In genomic region chr22:38837414-38837813, GRCh38 we compare ENCODE assay signal across 31 cellular contexts.
"Had no signal": no experiment of that assay in that cellular context is flagged by ENCODE, and none has a peak within 500 bp of the region (broad histone marks: within the 10 kb centered on the region; RNA-seq: fewer than 3 reads in every experiment).

No MANE protein-coding gene starts in this region.

- DNase-seq: activated CD4-positive, alpha-beta memory T cell treated with anti-CD3 and anti-CD28 coated beads, Interleukin-2, amount 10 ng/mL, durations not matched to agents 7 days and 5 days; activated CD4-positive, alpha-beta T cell treated with anti-CD3 and anti-CD28 coated beads for 1 hour; activated CD4-positive, alpha-beta T cell treated with anti-CD3 and anti-CD28 coated beads for 4 hours; activated CD4-positive, alpha-beta T cell treated with anti-CD3 and anti-CD28 coated beads, Interleukin-2, amount 10 ng/mL, durations not matched to agents 7 days and 5 days; activated CD4-positive, alpha-beta T cell treated with anti-CD3 and anti-CD28 coated beads, Interleukin-2, amount 50 U/mL, for 4 hours; activated CD8-positive, alpha-beta memory T cell treated with anti-CD3 and anti-CD28 coated beads, Interleukin-2, amount 50 U/mL, for 48 hours; activated gamma-delta T cell; activated naive CD4-positive, alpha-beta T cell; activated naive CD4-positive, alpha-beta T cell treated with anti-CD3 and anti-CD28 coated beads, Interleukin-2, amount 10 ng/mL, durations not matched to agents 7 days and 5 days; activated naive CD8-positive, alpha-beta T cell treated with anti-CD3 and anti-CD28 coated beads, Interleukin-2, amount 10 ng/mL, durations not matched to agents 7 days and 5 days; activated T-cell treated with anti-CD3 and anti-CD28 coated beads for 4 hours; activated T-cell treated with anti-CD3 and anti-CD28 coated beads, Interleukin-2, amount 50 U/mL, for 24 hours; activated T-cell treated with anti-CD3 and anti-CD28 coated beads, Interleukin-2, amount 50 U/mL, for 72 hours; anterior cingulate cortex; brain microvascular endothelial cell; dorsolateral prefrontal cortex; effector memory CD4-positive, alpha-beta T cell; endodermal cell; foreskin fibroblast; head of caudate nucleus; T-helper 1 cell; T-helper 17 cell; T1000 had no signal

- FAIRE-seq: astrocyte, bronchial epithelial cell, frontal cortex had no signal

- H3K27ac ChIP-seq: brain microvascular endothelial cell, coronary artery, VCaP had no signal

- H3K4me3 ChIP-seq: coronary artery had no signal

- H3K27me3 ChIP-seq: dorsolateral prefrontal cortex had no signal

- H3K36me3 ChIP-seq: brain microvascular endothelial cell had no signal

- ATAC-seq: activated naive CD4-positive, alpha-beta T cell treated with anti-CD3 and anti-CD28 coated beads, Interleukin-2, amount 50 U/mL, for 72 hours; activated T-cell treated with anti-CD3 and anti-CD28 coated beads, Interleukin-2, amount 50 U/mL, for 72 hours; esophagus mucosa; T-helper 17 cell; WTC11 had no signal
